In the genomic region with DNA sequence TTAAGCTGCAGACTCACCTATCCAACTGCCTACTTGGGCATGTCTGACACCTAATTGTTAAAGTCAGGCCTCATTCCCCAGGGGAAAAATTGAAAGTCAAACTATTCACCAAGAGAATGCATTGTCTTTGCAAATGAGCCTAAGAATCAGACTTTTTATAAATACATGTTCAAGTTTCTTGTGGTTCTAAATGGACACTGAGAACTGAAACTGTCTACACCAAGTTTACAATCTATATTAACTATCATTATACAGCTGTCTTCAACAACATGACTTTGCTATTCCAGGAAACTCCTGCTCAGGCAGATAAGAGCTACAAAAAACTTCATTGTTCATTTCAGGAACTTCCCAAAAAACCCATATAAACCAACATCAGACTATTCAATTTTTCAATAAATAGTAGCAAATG, we compare ENCODE assay signal across 9 cellular contexts. TPM values are rescaled to one million over a fixed set of nuclear protein-coding genes. Genes with fewer than 3 reads are reported as not detected.
DNase-seq lines count a peak whose midpoint lies in the region; ATAC-seq, FAIRE-seq and TF ChIP-seq lines count a peak whose summit lies in the region.
"Had no signal": no experiment of that assay in that cellular context is flagged by ENCODE, and none has a peak within 500 bp of the region (broad histone marks: within the 10 kb centered on the region; RNA-seq: fewer than 3 reads in every experiment).

No MANE protein-coding gene starts in this region.

- intact Hi-C loops in activated CD4-positive, alpha-beta T cell treated with anti-CD3 and anti-CD28 coated beads, Interleukin-2, amount 10 ng/mL, durations not matched to agents 24 days and 14 days (cut with micrococcal nuclease): loop anchor here (5.0 kb wide), 1 partner anchor 34 kb away; no protein-coding TSS in a partner anchor
- intact Hi-C loops in pancreas (cut with DNase I): no loop called here

- H3K27ac ChIP-seq in pancreas: peak overlapping the region in 2 of 4 donors; percentile 21 to 30
- no peak overlapping the region for H3K27ac ChIP-seq in small intestine (ENCODE audit: low read depth in 1 of 2, low read length in 1 of 2)

- H3K9me3 ChIP-seq in pancreas (no peaks in the 10 kb centered on the region), small intestine (ENCODE audit: control insufficient read depth, low read depth) (no peaks in the 10 kb centered on the region)

- H3K36me3 ChIP-seq in pancreas: no peaks in the 10 kb centered on the region
- H3K36me3 ChIP-seq in small intestine (ENCODE audit: control insufficient read depth in 2 of 2, insufficient read depth in 2 of 2, low read length in 2 of 2): no peaks in the 10 kb centered on the region

- TF ChIP-seq CTCF in pancreas (IDR thresholded peaks at IDR 0.05): no peak

- no peak overlapping the region for H3K4me3 Mint-ChIP-seq in activated CD4-positive, alpha-beta T cell treated with anti-CD3 and anti-CD28 coated beads, Interleukin-2, amount 10 ng/mL, durations not matched to agents 24 days and 14 days
- H3K4me3 Mint-ChIP-seq in activated CD8-positive, alpha-beta T cell treated with anti-CD3 and anti-CD28 coated beads, Interleukin-2, amount 10 ng/mL, durations not matched to agents 7 days and 5 days: no peak overlapping the region

- peaks cover 9 to 29% (median 17%) of the 10 kb centered on the region in 3 donors for H3K4me1 ChIP-seq in pancreas
- H3K4me1 ChIP-seq in small intestine (ENCODE audit: control insufficient read depth in 2 of 2, insufficient read depth in 1 of 2, low read depth in 1 of 2, low read length in 1 of 2): peaks cover 8 to 20% of the 10 kb centered on the region in 2 donors

- H3K4me3 ChIP-seq in pancreas (no peak overlapping the region), small intestine (ENCODE audit: low read depth in 1 of 2, low read length in 2 of 2) (no peak overlapping the region)

- POLR2A ChIA-PET in activated CD8-positive, alpha-beta T cell treated with anti-CD3 and anti-CD28 coated beads, Interleukin-2, amount 10 ng/mL, durations not matched to agents 7 days and 5 days (lab: Charles Lee): interaction anchor here (3.1 kb wide), 1 partner anchor 24 kb away, joined by 13 read pairs; the partner anchor contains the start of gene CDK17

- no peaks in the 10 kb centered on the region for H3K27me3 Mint-ChIP-seq in activated CD4-positive, alpha-beta T cell treated with anti-CD3 and anti-CD28 coated beads, Interleukin-2, amount 10 ng/mL, durations not matched to agents 24 days and 14 days
- H3K27me3 Mint-ChIP-seq in activated CD8-positive, alpha-beta T cell treated with anti-CD3 and anti-CD28 coated beads, Interleukin-2, amount 10 ng/mL, durations not matched to agents 7 days and 5 days (ENCODE audit: low read depth): no peaks in the 10 kb centered on the region

- CTCF ChIA-PET in activated CD8-positive, alpha-beta T cell treated with anti-CD3 and anti-CD28 coated beads, Interleukin-2, amount 10 ng/mL, durations not matched to agents 7 days and 5 days (lab: Charles Lee): interaction anchor here (0.8 to 1.7 kb wide), 7 partner anchors 16 to 114 kb away, joined by 3 to 6 read pairs (median 3); partner anchors contain the start of genes CDK17 and CFAP54

- ATAC-seq in HG02885 (IDR thresholded peaks at IDR 0.05; ENCODE audit: poor library complexity, unreplicated experiment) (peak; percentile 55), pancreas (peak in 3 of 4 donors; percentile 46 to 67 (median 67))
- no peak for ATAC-seq in activated CD8-positive, alpha-beta T cell treated with anti-CD3 and anti-CD28 coated beads, Interleukin-2, amount 10 ng/mL, durations not matched to agents 7 days and 5 days
- ATAC-seq: activated CD4-positive, CD25-positive, alpha-beta regulatory T cell treated with anti-CD3 and anti-CD28 coated beads, Interleukin-2, amount 50 U/mL, for 24 hours had no signal

- H3K27me3 ChIP-seq in pancreas (no peaks in the 10 kb centered on the region), small intestine (ENCODE audit: control insufficient read depth in 2 of 2, insufficient read depth in 2 of 2, low read length in 2 of 2) (no peaks in the 10 kb centered on the region)

- peaks cover 10% of the 10 kb centered on the region for H3K36me3 Mint-ChIP-seq in activated CD4-positive, alpha-beta T cell treated with anti-CD3 and anti-CD28 coated beads, Interleukin-2, amount 10 ng/mL, durations not matched to agents 24 days and 14 days (ENCODE audit: low read depth)
- peaks cover 46% of the 10 kb centered on the region for H3K36me3 Mint-ChIP-seq in activated CD8-positive, alpha-beta T cell treated with anti-CD3 and anti-CD28 coated beads, Interleukin-2, amount 10 ng/mL, durations not matched to agents 7 days and 5 days (ENCODE audit: low read depth)

- H3K4me1 Mint-ChIP-seq in activated CD4-positive, alpha-beta T cell treated with anti-CD3 and anti-CD28 coated beads, Interleukin-2, amount 10 ng/mL, durations not matched to agents 24 days and 14 days: peaks cover 52% of the 10 kb centered on the region
- H3K4me1 Mint-ChIP-seq in activated CD8-positive, alpha-beta T cell treated with anti-CD3 and anti-CD28 coated beads, Interleukin-2, amount 10 ng/mL, durations not matched to agents 7 days and 5 days (ENCODE audit: low read depth): peaks cover 77% of the 10 kb centered on the region

- peak overlapping the region; percentile 10 for H3K27ac Mint-ChIP-seq in activated CD4-positive, alpha-beta T cell treated with anti-CD3 and anti-CD28 coated beads, Interleukin-2, amount 10 ng/mL, durations not matched to agents 24 days and 14 days
- peak overlapping the region; percentile 52 for H3K27ac Mint-ChIP-seq in activated CD8-positive, alpha-beta T cell treated with anti-CD3 and anti-CD28 coated beads, Interleukin-2, amount 10 ng/mL, durations not matched to agents 7 days and 5 days

- FAIRE-seq in pancreas (lab: Jason Lieb, UNC) (no peak), small intestine (lab: Jason Lieb, UNC) (no peak)

- no peak for DNase-seq in activated CD4-positive, alpha-beta T cell treated with anti-CD3 and anti-CD28 coated beads, Interleukin-2, amount 10 ng/mL, durations not matched to agents 24 days and 14 days
- no peak for DNase-seq in activated CD4-positive, alpha-beta T cell treated with anti-CD3 and anti-CD28 coated beads, Interleukin-2, amount 50 U/mL, for 48 hours
- DNase-seq in activated CD8-positive, alpha-beta T cell treated with anti-CD3 and anti-CD28 coated beads, Interleukin-2, amount 10 ng/mL, durations not matched to agents 7 days and 5 days: no peak
- no peak for DNase-seq in pancreas
- no peak for DNase-seq in UCSD-AML1 (lab: John Stamatoyannopoulos, UW; ENCODE audit: unreplicated experiment)
- no peak for DNase-seq in A172 (ENCODE audit: low spot score)
- DNase-seq in small intestine: no peak

- peaks cover 3% of the 10 kb centered on the region for H3K9me3 Mint-ChIP-seq in activated CD4-positive, alpha-beta T cell treated with anti-CD3 and anti-CD28 coated beads, Interleukin-2, amount 10 ng/mL, durations not matched to agents 24 days and 14 days
- peaks cover 11% of the 10 kb centered on the region for H3K9me3 Mint-ChIP-seq in activated CD8-positive, alpha-beta T cell treated with anti-CD3 and anti-CD28 coated beads, Interleukin-2, amount 10 ng/mL, durations not matched to agents 7 days and 5 days (ENCODE audit: insufficient read depth)

RNA-seq across cellular contexts. Expression of gene CDK17, which starts 24.4 kb away (rescaled TPM):
- total RNA-seq in activated CD4-positive, alpha-beta T cell treated with anti-CD3 and anti-CD28 coated beads, Interleukin-2, amount 10 ng/mL, durations not matched to agents 24 days and 14 days: 28.0 and 30.5 TPM in 2 replicates
- total RNA-seq in activated CD8-positive, alpha-beta T cell treated with anti-CD3 and anti-CD28 coated beads, Interleukin-2, amount 10 ng/mL, durations not matched to agents 7 days and 5 days: 10 to 100 TPM; 38.2 to 39.5 TPM
- 10 to 100 TPM in 2 of 6 donors, 1 to 10 TPM in 4; 7.2 to 15.1 (median 9.2) TPM for total RNA-seq in pancreas
- polyA plus RNA-seq in pancreas (1 to 10 TPM; 4.3 to 6.6 TPM), small intestine (1 to 10 TPM; 7.6 to 8.5 (median 8.3) TPM)
- 38.9 and 43.3 TPM in 2 replicates for total RNA-seq in A172 (2014; rRNA removed; shearing (Covaris generic))
